Comparison of ENCODE assay signal across 9 cellular contexts in the genomic region with DNA sequence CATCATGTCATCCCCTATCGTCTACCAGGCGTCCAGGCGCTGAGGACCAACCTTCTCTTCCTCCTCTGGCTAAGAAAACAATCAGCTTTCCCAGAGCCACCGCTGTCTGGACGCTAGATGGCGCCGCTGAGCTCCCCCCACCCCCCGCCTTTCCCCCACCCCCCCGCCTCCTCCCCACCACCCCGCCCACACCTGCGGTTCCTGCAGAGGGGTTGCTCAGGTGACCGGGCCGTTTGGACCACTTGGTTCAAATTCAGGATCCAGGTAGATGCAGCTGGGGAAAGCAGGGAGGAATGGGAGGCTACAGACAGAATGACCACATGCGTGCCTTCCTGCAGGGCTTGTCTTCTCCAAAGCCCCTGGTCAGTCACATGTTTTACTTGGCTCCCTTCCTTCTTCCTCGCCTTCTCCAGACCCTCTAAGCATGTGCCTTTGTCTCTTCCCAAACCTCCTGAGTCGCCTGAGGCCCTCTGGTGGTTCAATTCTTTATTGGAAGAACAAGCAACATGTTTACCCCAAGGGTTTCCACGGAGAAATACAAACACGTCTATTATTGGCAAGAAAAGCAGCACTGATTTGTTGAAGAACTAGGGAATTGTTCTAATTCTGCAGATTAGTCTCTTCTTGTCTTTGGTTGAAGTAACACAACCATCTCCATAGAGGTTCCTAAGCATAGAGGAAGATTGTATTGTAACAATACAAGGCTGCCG. TPM values are rescaled to one million over a fixed set of nuclear protein-coding genes. Genes with fewer than 3 reads are reported as not detected.
DNase-seq lines count a peak whose midpoint lies in the region; ATAC-seq, FAIRE-seq and TF ChIP-seq lines count a peak whose summit lies in the region.
"Had no signal": no experiment of that assay in that cellular context is flagged by ENCODE, and none has a peak within 500 bp of the region (broad histone marks: within the 10 kb centered on the region; RNA-seq: fewer than 3 reads in every experiment).

No MANE protein-coding gene starts in this region.

- intact Hi-C loops in OCI-LY7 (cut with micrococcal nuclease; ENCODE audit: unreplicated experiment): loop anchor here (2.0 kb wide), 2 partner anchors 18 to 112 kb away; no protein-coding TSS in a partner anchor
- intact Hi-C loops in pancreas (cut with DNase I): loop anchor here in 1 of 3 donors (5.0 kb wide), 1 partner anchor 90 kb away; no protein-coding TSS in a partner anchor

- H2AFZ ChIP-seq in OCI-LY7 (ENCODE audit: low read length): peak overlapping the region; percentile 39

- TF ChIP-seq CTCF in OCI-LY7 (conservative IDR thresholded peaks at IDR 0.05; ENCODE audit: low read length): peak; percentile 69
- TF ChIP-seq CTCF in pancreas (IDR thresholded peaks at IDR 0.05): peak in 2 of 4 donors; percentile 36 to 39

- WGBS in pancreas, 2 donors: 5 to 6% methylated on average over 17 of the region's 19 CpGs

- H3K27ac ChIP-seq in OCI-LY7 (ENCODE audit: low read depth, low read length, poor library complexity, severe bottlenecking) (no peak overlapping the region), pancreas (no peak overlapping the region)

- no peaks in the 10 kb centered on the region for H4K20me1 ChIP-seq in OCI-LY7 (ENCODE audit: insufficient read depth, low read length)

- POLR2A ChIA-PET in OCI-LY7 (lab: Charles Lee): interaction anchor here (0.6 kb wide), 1 partner anchor 208 kb away, joined by 3 read pairs; no protein-coding TSS in a partner anchor

- in situ Hi-C loops in KBM-7 (cut with MboI; ENCODE audit: low pct_unique_long_range_greater_than_20kb, low sequenced_read_pairs): no loop called here

- H3K4me2 ChIP-seq in OCI-LY7 (ENCODE audit: low read length): peak overlapping the region; percentile 56

- CTCF ChIA-PET in OCI-LY7 (lab: Charles Lee; ENCODE audit: unreplicated experiment): no interaction called here

- peak; percentile 82 for FAIRE-seq in pancreas (lab: Jason Lieb, UNC)
- FAIRE-seq: colon had no signal

- H3K36me3 ChIP-seq in OCI-LY7 (ENCODE audit: insufficient read depth, low read length): no peaks in the 10 kb centered on the region
- H3K36me3 ChIP-seq in pancreas: no peaks in the 10 kb centered on the region

- peaks cover 0 to 8% (median 0%) of the 10 kb centered on the region in 4 donors for H3K27me3 ChIP-seq in pancreas

- no peak overlapping the region for H3K4me3 ChIP-seq in OCI-LY7 (ENCODE audit: low read depth, low read length, poor library complexity, severe bottlenecking)
- H3K4me3 ChIP-seq in pancreas: no peak overlapping the region

- DNase-seq in DMS153 treated with DMSO at 0.1 percent for 48 hours (lab: John Stamatoyannopoulos, UW; ENCODE audit: unreplicated experiment) (peak; percentile 85), KBM-7 (peak; percentile 83), OCI-LY7 (ENCODE audit: low spot score) (peak; percentile 62), globus pallidus (ENCODE audit: low spot score) (peak; percentile 79), pancreas (peak in 5 of 6 donors; percentile 45 to 76 (median 57))
- DNase-seq in activated gamma-delta T cell treated with anti-CD3 and anti-CD28 coated beads, Interleukin-2, amount 50 U/mL, for 16 hours (ENCODE audit: low read depth): peak; percentile 20

- ATAC-seq in pancreas: peak; percentile 90 to 93 (median 91)
- ATAC-seq in GM19035 (IDR thresholded peaks at IDR 0.05; ENCODE audit: unreplicated experiment): no peak
- no peak for ATAC-seq in HG02970 (IDR thresholded peaks at IDR 0.05; ENCODE audit: low FRiP score, unreplicated experiment)

- no TSS peak for BruUV-seq in OCI-LY7 (replicated peaks; lab: Mats Ljungman, UMichigan)

- H3K9me2 ChIP-seq in OCI-LY7 (ENCODE audit: insufficient read depth, low read length): no peaks in the 10 kb centered on the region

- H3K4me1 ChIP-seq in OCI-LY7 (ENCODE audit: insufficient read depth, low read length, poor library complexity, severe bottlenecking): peaks cover 17% of the 10 kb centered on the region
- no peaks in the 10 kb centered on the region for H3K4me1 ChIP-seq in pancreas

- no peaks in the 10 kb centered on the region for H3K79me2 ChIP-seq in OCI-LY7 (ENCODE audit: insufficient read depth, low read depth, low read length)

- H3K9me3 ChIP-seq in OCI-LY7 (ENCODE audit: low read length): peaks cover 22% of the 10 kb centered on the region
- H3K9me3 ChIP-seq in pancreas: no peaks in the 10 kb centered on the region

RNA-seq across cellular contexts. Expression of a gene that starts 24.7 kb away (rescaled TPM):
- not detected in 2 replicates for total RNA-seq in OCI-LY7 (2014; rRNA removed; shearing (Covaris generic))
- not detected in 2 replicates for total RNA-seq in OCI-LY7 (2022)
- total RNA-seq in pancreas: 1 to 10 TPM in 1 of 6 donors, under 1 TPM in 5; 0.12 to 7.1 (median 0.46) TPM
- under 1 TPM; 0.21 to 0.30 TPM for polyA plus RNA-seq in pancreas

Comparison
In these comparisons a context has a peak if more than half of its experiments do, and no peak if none do; other contexts are left out.
1. DNase-seq: peak in every context shown above with its lines; median percentile 85 in DMS153 treated with DMSO at 0.1 percent for 48 hours; 83 in KBM-7; 79 in globus pallidus; 62 in OCI-LY7; 57 in pancreas; 20 in activated gamma-delta T cell treated with anti-CD3 and anti-CD28 coated beads, Interleukin-2, amount 50 U/mL, for 16 hours.
2. ATAC-seq: peak in pancreas (4 of 4); none in GM19035 (single experiment) and HG02970 (single experiment).